12 cellular contexts compared by ENCODE assay signal in genomic region chr10:24894309-24894708, GRCh38. TPM values are rescaled to one million over a fixed set of nuclear protein-coding genes. Genes with fewer than 3 reads are reported as not detected.
DNase-seq lines count a peak whose midpoint lies in the region; ATAC-seq lines count a peak whose summit lies in the region.
"Had no signal": no experiment of that assay in that cellular context is flagged by ENCODE, and none has a peak within 500 bp of the region (broad histone marks: within the 10 kb centered on the region; RNA-seq: fewer than 3 reads in every experiment).

No MANE protein-coding gene starts in this region.

- H3K27me3 Mint-ChIP-seq in CD8-positive, alpha-beta memory T cell: no peaks in the 10 kb centered on the region
- no peaks in the 10 kb centered on the region for H3K27me3 Mint-ChIP-seq in central memory CD8-positive, alpha-beta T cell
- H3K27me3 Mint-ChIP-seq in natural killer cell treated with Interleukin-12 subunit alpha and Interleukin-12 subunit beta and Interleukin-15 and Interleukin-18, amount 100 ng/mL, for 72 hours: no peaks in the 10 kb centered on the region
- H3K27me3 Mint-ChIP-seq: naive B cell had no signal

- peak overlapping the region; percentile 54 for H3K27ac ChIP-seq in CD8-positive, alpha-beta memory T cell (ENCODE audit: low read depth, low read length)

- H3K27me3 ChIP-seq in CD8-positive, alpha-beta memory T cell (ENCODE audit: insufficient read depth, low read length, poor library complexity, severe bottlenecking): no peaks in the 10 kb centered on the region

- peak overlapping the region; percentile 56 for H3K4me3 ChIP-seq in CD8-positive, alpha-beta memory T cell (ENCODE audit: low read length)

- peak in 1 of 5 donors; percentile 12 for DNase-seq in CD8-positive, alpha-beta memory T cell
- peak; percentile 86 for DNase-seq in NCI-H226
- no peak for DNase-seq in central memory CD8-positive, alpha-beta T cell (ENCODE audit: low spot score in 2 of 2)
- no peak for DNase-seq in natural killer cell treated with Interleukin-12 subunit alpha and Interleukin-12 subunit beta and Interleukin-15 and Interleukin-18, amount 100 ng/mL, for 72 hours (ENCODE audit: low spot score)
- no peak for DNase-seq in amygdala (lab: John Stamatoyannopoulos, UW)
- DNase-seq in foreskin melanocyte: no peak
- no peak for DNase-seq in T-helper 1 cell
- DNase-seq: activated CD8-positive, alpha-beta memory T cell treated with anti-CD3 and anti-CD28 coated beads, Interleukin-2, amount 50 U/mL, for 48 hours; naive B cell; NCI-H187; Right ventricle myocardium superior had no signal

- peaks cover 59 to 96% (median 80%) of the 10 kb centered on the region in 3 donors for H3K4me1 Mint-ChIP-seq in CD8-positive, alpha-beta memory T cell
- H3K4me1 Mint-ChIP-seq in central memory CD8-positive, alpha-beta T cell: peaks cover 52% of the 10 kb centered on the region
- H3K4me1 Mint-ChIP-seq in natural killer cell treated with Interleukin-12 subunit alpha and Interleukin-12 subunit beta and Interleukin-15 and Interleukin-18, amount 100 ng/mL, for 72 hours (ENCODE audit: low read depth in 2 of 2): peaks cover 35 to 38% of the 10 kb centered on the region in 2 donors

- POLR2A ChIA-PET in CD8-positive, alpha-beta memory T cell (lab: Charles Lee): interaction anchor here (0.6 to 1.2 kb wide), 5 partner anchors 11 to 1577 kb away, joined by 3 to 7 read pairs (median 3); partner anchors contain the start of gene PRTFDC1

- H3K36me3 ChIP-seq in CD8-positive, alpha-beta memory T cell (ENCODE audit: insufficient read depth, low read length): no peaks in the 10 kb centered on the region

- H3K4me3 Mint-ChIP-seq in CD8-positive, alpha-beta memory T cell: peak overlapping the region; percentile 55 to 93 (median 86)
- H3K4me3 Mint-ChIP-seq in central memory CD8-positive, alpha-beta T cell: peak overlapping the region; percentile 72
- peak overlapping the region; percentile 82 for H3K4me3 Mint-ChIP-seq in natural killer cell treated with Interleukin-12 subunit alpha and Interleukin-12 subunit beta and Interleukin-15 and Interleukin-18, amount 100 ng/mL, for 72 hours

- peaks cover 8 to 33% (median 18%) of the 10 kb centered on the region in 3 donors for H3K36me3 Mint-ChIP-seq in CD8-positive, alpha-beta memory T cell
- peaks cover 4% of the 10 kb centered on the region for H3K36me3 Mint-ChIP-seq in central memory CD8-positive, alpha-beta T cell (ENCODE audit: insufficient read depth)
- no peaks in the 10 kb centered on the region for H3K36me3 Mint-ChIP-seq in natural killer cell treated with Interleukin-12 subunit alpha and Interleukin-12 subunit beta and Interleukin-15 and Interleukin-18, amount 100 ng/mL, for 72 hours

- ATAC-seq in central memory CD8-positive, alpha-beta T cell (replicated peaks; ENCODE audit: extremely low read depth, poor library complexity, severe bottlenecking): peak; percentile 47
- ATAC-seq in natural killer cell treated with Interleukin-12 subunit alpha and Interleukin-12 subunit beta and Interleukin-15 and Interleukin-18, amount 100 ng/mL, for 72 hours: peak; percentile 49 to 71
- ATAC-seq in HG03025 (IDR thresholded peaks at IDR 0.05; ENCODE audit: low FRiP score, unreplicated experiment): no peak

- H3K27ac Mint-ChIP-seq in CD8-positive, alpha-beta memory T cell: peak overlapping the region; percentile 91 to 99 (median 96)
- H3K27ac Mint-ChIP-seq in central memory CD8-positive, alpha-beta T cell (ENCODE audit: low read depth): peak overlapping the region; percentile 92
- H3K27ac Mint-ChIP-seq in natural killer cell treated with Interleukin-12 subunit alpha and Interleukin-12 subunit beta and Interleukin-15 and Interleukin-18, amount 100 ng/mL, for 72 hours: peak overlapping the region; percentile 83 to 90

- peaks cover 47% of the 10 kb centered on the region for H3K4me1 ChIP-seq in CD8-positive, alpha-beta memory T cell (ENCODE audit: insufficient read depth, low read length)

- CTCF ChIA-PET in CD8-positive, alpha-beta memory T cell (lab: Charles Lee): interaction anchor here (1.5 kb wide), 1 partner anchor 58 kb away, joined by 4 read pairs; the partner anchor contains the start of gene PRTFDC1

- no peaks in the 10 kb centered on the region for H3K9me3 ChIP-seq in CD8-positive, alpha-beta memory T cell (ENCODE audit: low read length)

- H3K9me3 Mint-ChIP-seq in CD8-positive, alpha-beta memory T cell: no peaks in the 10 kb centered on the region
- no peaks in the 10 kb centered on the region for H3K9me3 Mint-ChIP-seq in central memory CD8-positive, alpha-beta T cell
- no peaks in the 10 kb centered on the region for H3K9me3 Mint-ChIP-seq in natural killer cell treated with Interleukin-12 subunit alpha and Interleukin-12 subunit beta and Interleukin-15 and Interleukin-18, amount 100 ng/mL, for 72 hours
- H3K9me3 Mint-ChIP-seq: naive B cell had no signal

RNA-seq across cellular contexts. Expression of gene PRTFDC1, which starts 58.1 kb away (rescaled TPM):
- 1 to 10 TPM; 1.5 to 1.6 TPM for total RNA-seq in CD8-positive, alpha-beta memory T cell
- polyA plus RNA-seq in CD8-positive, alpha-beta memory T cell: 1.3 TPM
- under 1 TPM in 1 of 2 donors, not detected in 1; 0.69 TPM for total RNA-seq in natural killer cell treated with Interleukin-12 subunit alpha and Interleukin-12 subunit beta and Interleukin-15 and Interleukin-18, amount 100 ng/mL, for 72 hours
